In the genomic region with DNA sequence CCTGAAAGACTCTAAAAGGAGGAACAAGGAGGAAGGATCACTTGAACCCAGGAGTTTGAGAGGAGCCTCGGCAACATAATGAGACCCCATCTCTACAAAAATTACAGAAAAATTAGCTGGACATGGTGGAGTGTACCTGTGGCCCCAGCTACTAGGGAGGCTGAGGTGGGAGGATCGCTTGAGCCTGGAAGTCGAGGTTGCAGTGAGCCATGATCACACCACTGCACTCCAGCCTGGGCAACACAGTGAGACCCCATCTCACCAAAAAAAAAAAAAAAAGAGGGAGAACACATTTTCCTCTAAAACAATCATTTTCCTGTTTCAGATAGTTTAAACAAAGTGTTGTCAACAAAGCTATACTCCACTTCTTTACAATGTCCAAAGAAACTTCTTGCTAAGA, we compare ENCODE assay signal across 13 cellular contexts. TPM values are rescaled to one million over a fixed set of nuclear protein-coding genes. Genes with fewer than 3 reads are reported as not detected.
DNase-seq lines count a peak whose midpoint lies in the region; TF ChIP-seq lines count a peak whose summit lies in the region.
"Had no signal": no experiment of that assay in that cellular context is flagged by ENCODE, and none has a peak within 500 bp of the region (broad histone marks: within the 10 kb centered on the region; RNA-seq: fewer than 3 reads in every experiment).

No MANE protein-coding gene starts in this region.

- CTCF ChIA-PET in HEK293 (lab: Yijun Ruan, JAX) = interaction anchor here (0.7 to 1.3 kb wide), 3 partner anchors 55 to 88 kb away, joined by 3 to 8 read pairs (median 3); no protein-coding TSS in a partner anchor

- H3K4me3 Mint-ChIP-seq in CD14-positive monocyte (peak overlapping the region in 1 of 2 donors; percentile 26), mesothelial cell of epicardium (no peak overlapping the region)
- H3K4me3 Mint-ChIP-seq in activated naive CD8-positive, alpha-beta T cell treated with anti-CD3 and anti-CD28 coated beads for 36 hours = peak overlapping the region; percentile 47
- H3K4me3 Mint-ChIP-seq: CD4-positive, CD25-positive, alpha-beta regulatory T cell had no signal

- in situ Hi-C loops in KBM-7 (cut with MboI; ENCODE audit: low pct_unique_long_range_greater_than_20kb, low sequenced_read_pairs) = loop anchor here (25.0 kb wide), 1 partner anchor 88 kb away; no protein-coding TSS in a partner anchor

- H3K27ac ChIP-seq in HEK293 (ENCODE audit: extremely low read depth, low read depth, low read length) (no peak overlapping the region), ascending aorta (no peak overlapping the region)

- H3K36me3 Mint-ChIP-seq in CD14-positive monocyte (peaks cover 0 to 3% of the 10 kb centered on the region in 2 donors), mesothelial cell of epicardium (no peaks in the 10 kb centered on the region)
- peaks cover 1% of the 10 kb centered on the region for H3K36me3 Mint-ChIP-seq in activated naive CD8-positive, alpha-beta T cell treated with anti-CD3 and anti-CD28 coated beads for 36 hours
- H3K36me3 Mint-ChIP-seq: CD4-positive, CD25-positive, alpha-beta regulatory T cell had no signal

- H3K9me3 ChIP-seq in HEK293 (ENCODE audit: control insufficient read depth, insufficient read depth, low read depth, low read length) (no peaks in the 10 kb centered on the region), ascending aorta (no peaks in the 10 kb centered on the region)
- H3K9me3 ChIP-seq: heart right ventricle had no signal

- H3K4me1 Mint-ChIP-seq in CD14-positive monocyte (peaks cover 41% of the 10 kb centered on the region), mesothelial cell of epicardium (peaks cover 45% of the 10 kb centered on the region)
- peaks cover 51% of the 10 kb centered on the region for H3K4me1 Mint-ChIP-seq in activated naive CD8-positive, alpha-beta T cell treated with anti-CD3 and anti-CD28 coated beads for 36 hours

- H3K27me3 Mint-ChIP-seq in CD14-positive monocyte (ENCODE audit: low read depth in 3 of 3) = peaks cover 0 to 5% (median 2%) of the 10 kb centered on the region in 3 donors
- H3K27me3 Mint-ChIP-seq in activated naive CD8-positive, alpha-beta T cell treated with anti-CD3 and anti-CD28 coated beads for 36 hours = no peaks in the 10 kb centered on the region
- no peaks in the 10 kb centered on the region for H3K27me3 Mint-ChIP-seq in mesothelial cell of epicardium (ENCODE audit: low read depth)

- H3K9me3 Mint-ChIP-seq in CD14-positive monocyte (peaks cover 0 to 1% (median 0%) of the 10 kb centered on the region in 7 donors), mesothelial cell of epicardium (no peaks in the 10 kb centered on the region)
- no peaks in the 10 kb centered on the region for H3K9me3 Mint-ChIP-seq in activated naive CD8-positive, alpha-beta T cell treated with anti-CD3 and anti-CD28 coated beads for 36 hours

- intact Hi-C loops in CD14-positive monocyte (cut with micrococcal nuclease) = no loop called here
- intact Hi-C loops in ascending aorta (cut with DNase I) = no loop called here

- DNase-seq in CD14-positive monocyte (ENCODE audit: low spot score) = no peak
- no peak for DNase-seq in activated naive CD8-positive, alpha-beta T cell treated with anti-CD3 and anti-CD28 coated beads for 36 hours
- DNase-seq in mesothelial cell of epicardium (ENCODE audit: low spot score in 2 of 2, unreplicated experiment in 2 of 2) = no peak
- DNase-seq in ascending aorta (ENCODE audit: low spot score in 2 of 2) = no peak
- no peak for DNase-seq in KBM-7
- no peak for DNase-seq in T1000 (lab: John Stamatoyannopoulos, UW)
- DNase-seq: heart right ventricle, NCI-H1105, NCI-H446 treated with DMSO at 0.1 percent for 48 hours had no signal

- POLR2A ChIA-PET in HEK293 (lab: Yijun Ruan, JAX) = interaction anchor here (0.5 kb wide), 1 partner anchor 500 kb away, joined by 5 read pairs; no protein-coding TSS in a partner anchor

- H3K27me3 ChIP-seq in ascending aorta = no peaks in the 10 kb centered on the region

- no peaks in the 10 kb centered on the region for H3K36me3 ChIP-seq in HEK293 (ENCODE audit: control insufficient read depth in 2 of 2, insufficient read depth in 1 of 2, low read length in 2 of 2)
- H3K36me3 ChIP-seq in ascending aorta = no peaks in the 10 kb centered on the region
- H3K36me3 ChIP-seq: heart right ventricle had no signal

- H3K4me3 ChIP-seq in HEK293 (ENCODE audit: low read depth, low read length) = no peak overlapping the region
- no peak overlapping the region for H3K4me3 ChIP-seq in ascending aorta
- H3K4me3 ChIP-seq: heart right ventricle had no signal

- no peaks in the 10 kb centered on the region for H3K4me1 ChIP-seq in HEK293 (ENCODE audit: control insufficient read depth, insufficient read depth, low read length)
- peaks cover 0 to 4% of the 10 kb centered on the region in 2 donors for H3K4me1 ChIP-seq in ascending aorta

- peak overlapping the region; percentile 89 to 97 (median 92) for H3K27ac Mint-ChIP-seq in CD14-positive monocyte
- peak overlapping the region; percentile 80 for H3K27ac Mint-ChIP-seq in activated naive CD8-positive, alpha-beta T cell treated with anti-CD3 and anti-CD28 coated beads for 36 hours
- peak overlapping the region; percentile 98 for H3K27ac Mint-ChIP-seq in mesothelial cell of epicardium
- H3K27ac Mint-ChIP-seq: CD4-positive, CD25-positive, alpha-beta regulatory T cell had no signal

- TF ChIP-seq CTCF in CD14-positive monocyte (IDR thresholded peaks at IDR 0.05) = no peak
- TF ChIP-seq CTCF in HEK293 (tag by site-specific recombination; IDR thresholded peaks at IDR 0.05) = no peak
- TF ChIP-seq CTCF in mesothelial cell of epicardium (IDR thresholded peaks at IDR 0.05; ENCODE audit: unreplicated experiment) = no peak
- TF ChIP-seq CTCF in ascending aorta (IDR thresholded peaks at IDR 0.05) = no peak

TF ChIP-seq in HEK293, 187 proteins besides CTCF, POLR2A, EP300 and RAD21:
- TF ChIP-seq BCL11A (tag by site-specific recombination; IDR thresholded peaks at IDR 0.05; ENCODE audit: low read depth) (no peak), ZNF121 (tag by site-specific recombination; IDR thresholded peaks at IDR 0.05) (peak; percentile 79)

RNA-seq across cellular contexts. Expression of a gene that starts 5.2 kb away (rescaled TPM):
- polyA plus RNA-seq in CD14-positive monocyte = not detected
- under 1 TPM; 0.54 to 0.68 TPM for total RNA-seq in activated naive CD8-positive, alpha-beta T cell treated with anti-CD3 and anti-CD28 coated beads for 36 hours
- total RNA-seq in mesothelial cell of epicardium = 1.2 to 1.3 TPM (median 1.2 TPM) in 3 replicates
- not detected for total RNA-seq in ascending aorta
- total RNA-seq: CD4-positive, CD25-positive, alpha-beta regulatory T cell; G401; myocyte had no signal
- polyA plus RNA-seq: CD4-positive, CD25-positive, alpha-beta regulatory T cell had no signal

RNA-seq across cellular contexts. Expression of a gene that starts 8.8 kb away (rescaled TPM):
- polyA plus RNA-seq in CD14-positive monocyte = 10 to 100 TPM; 14.4 to 23.7 TPM
- not detected for total RNA-seq in activated naive CD8-positive, alpha-beta T cell treated with anti-CD3 and anti-CD28 coated beads for 36 hours
- total RNA-seq in mesothelial cell of epicardium (1.1 to 1.6 TPM (median 1.5 TPM) in 3 replicates), ascending aorta (not detected)
- total RNA-seq: CD4-positive, CD25-positive, alpha-beta regulatory T cell; G401; myocyte had no signal
- polyA plus RNA-seq: CD4-positive, CD25-positive, alpha-beta regulatory T cell had no signal

RNA-seq across cellular contexts. Expression of a gene that starts 22.3 kb away (rescaled TPM):
- 10 to 100 TPM in 1 of 2 donors, 1 to 10 TPM in 1; 8.1 to 13.0 TPM for polyA plus RNA-seq in CD14-positive monocyte
- total RNA-seq in activated naive CD8-positive, alpha-beta T cell treated with anti-CD3 and anti-CD28 coated beads for 36 hours = not detected
- total RNA-seq in mesothelial cell of epicardium (8.4 to 11.1 TPM (median 10.9 TPM) in 3 replicates), ascending aorta (3.9 TPM)
- total RNA-seq: CD4-positive, CD25-positive, alpha-beta regulatory T cell; G401; myocyte had no signal
- polyA plus RNA-seq: CD4-positive, CD25-positive, alpha-beta regulatory T cell had no signal

RNA-seq across cellular contexts. Expression of a gene that starts 27.2 kb away (rescaled TPM):
- 10 to 100 TPM; 32.5 to 34.1 TPM for polyA plus RNA-seq in CD14-positive monocyte
- 10 to 100 TPM; 77.7 to 86.4 TPM for total RNA-seq in activated naive CD8-positive, alpha-beta T cell treated with anti-CD3 and anti-CD28 coated beads for 36 hours
- total RNA-seq in mesothelial cell of epicardium = 66.4 to 69.5 TPM (median 69.4 TPM) in 3 replicates
- total RNA-seq in ascending aorta = 12.2 TPM

RNA-seq across cellular contexts. Expression of a gene that starts 48.9 kb away (rescaled TPM):
- under 1 TPM; 0.09 to 0.13 TPM for polyA plus RNA-seq in CD14-positive monocyte
- total RNA-seq in activated naive CD8-positive, alpha-beta T cell treated with anti-CD3 and anti-CD28 coated beads for 36 hours = under 1 TPM; 0.44 to 0.49 TPM
- total RNA-seq in mesothelial cell of epicardium (0.78 to 1.1 TPM (median 0.78 TPM) in 3 replicates), ascending aorta (not detected)
